8 cellular contexts compared by ENCODE assay signal in the genomic region with DNA sequence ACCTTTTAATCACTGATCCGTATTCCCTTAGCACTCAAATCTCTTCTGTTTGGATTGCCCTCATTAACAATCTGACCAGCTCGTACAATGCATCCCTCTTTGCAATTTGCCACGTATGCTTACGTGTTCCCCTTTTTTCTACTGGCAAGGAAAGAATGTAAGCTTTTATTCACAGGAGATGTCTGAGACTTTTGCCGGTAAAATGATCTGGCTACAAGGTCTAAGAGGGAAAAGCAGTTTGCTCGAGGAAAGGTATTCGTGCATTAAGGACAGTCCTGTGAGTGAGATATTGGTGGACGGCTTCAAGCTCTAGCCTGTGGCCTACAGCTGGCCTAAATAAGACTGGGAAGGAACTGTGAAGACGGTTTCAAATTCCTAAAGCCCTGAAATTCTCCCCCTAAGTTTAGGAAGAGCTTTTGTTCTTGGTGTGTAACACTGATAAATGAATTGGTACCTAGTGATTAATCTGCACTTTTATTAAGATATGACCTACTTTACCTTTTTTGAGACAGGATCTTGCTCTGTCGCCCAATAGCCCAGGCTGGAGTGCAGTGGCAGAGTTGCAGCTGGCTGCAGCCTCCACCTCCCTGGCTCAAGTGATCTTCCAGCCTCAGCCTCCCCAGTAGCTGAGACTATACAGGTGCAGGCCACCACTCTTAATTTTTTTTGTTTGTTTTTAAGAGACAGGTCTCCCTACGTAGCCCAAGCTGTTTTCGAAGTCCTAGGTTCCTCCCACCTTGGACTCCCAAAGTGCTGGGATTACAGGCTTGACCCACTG. TPM values are rescaled to one million over a fixed set of nuclear protein-coding genes. Genes with fewer than 3 reads are reported as not detected.
DNase-seq lines count a peak whose midpoint lies in the region; ATAC-seq and TF ChIP-seq lines count a peak whose summit lies in the region.

No MANE protein-coding gene starts in this region.

- H3K4me3 Mint-ChIP-seq in naive thymus-derived CD8-positive, alpha-beta T cell: peak overlapping the region; percentile 84 to 100 (median 96)

- H3K9me3 ChIP-seq in OCI-LY7 (ENCODE audit: low read length) (no peaks in the 10 kb centered on the region), duodenal mucosa (ENCODE audit: control insufficient read depth in 1 of 2, low read length in 2 of 2) (no peaks in the 10 kb centered on the region)

- peaks cover 20% of the 10 kb centered on the region for H4K20me1 ChIP-seq in OCI-LY7 (ENCODE audit: insufficient read depth, low read length)

- peaks cover 0 to 3% (median 0%) of the 10 kb centered on the region in 5 donors for H3K27me3 Mint-ChIP-seq in naive thymus-derived CD8-positive, alpha-beta T cell

- intact Hi-C loops in OCI-LY7 (cut with micrococcal nuclease; ENCODE audit: unreplicated experiment): loop anchor here (1.0 kb wide), 1 partner anchor 40 kb away; a partner anchor contains a TSS

- no peak for ATAC-seq in naive thymus-derived CD8-positive, alpha-beta T cell
- ATAC-seq in HG02973 (IDR thresholded peaks at IDR 0.05; ENCODE audit: unreplicated experiment) (no peak), GM18867 (IDR thresholded peaks at IDR 0.05; ENCODE audit: unreplicated experiment) (no peak)

- DNase-seq in SKM-1 treated with dmso at 0.1 percent for 144 hours (lab: John Stamatoyannopoulos, UW; ENCODE audit: unreplicated experiment) (peak; percentile 3), SKM-1 (lab: John Stamatoyannopoulos, UW; ENCODE audit: unreplicated experiment) (no peak), OCI-LY7 (ENCODE audit: low spot score) (peak; percentile 37), midbrain (lab: John Stamatoyannopoulos, UW) (no peak)
- peak in 1 of 10 donors; percentile 6 for DNase-seq in naive thymus-derived CD8-positive, alpha-beta T cell

- H3K27ac Mint-ChIP-seq in naive thymus-derived CD8-positive, alpha-beta T cell: peak overlapping the region; percentile 96 to 100 (median 98)

- peak overlapping the region; percentile 78 for H3K27ac ChIP-seq in OCI-LY7 (ENCODE audit: low read depth, low read length, poor library complexity, severe bottlenecking)
- H3K27ac ChIP-seq in duodenal mucosa (ENCODE audit: low read depth, low read length): peak overlapping the region; percentile 94

- peaks cover 23 to 72% (median 71%) of the 10 kb centered on the region in 4 donors for H3K4me1 Mint-ChIP-seq in naive thymus-derived CD8-positive, alpha-beta T cell

- no peaks in the 10 kb centered on the region for H3K9me2 ChIP-seq in OCI-LY7 (ENCODE audit: insufficient read depth, low read length)

- H3K27me3 ChIP-seq in duodenal mucosa (ENCODE audit: control insufficient read depth in 1 of 2, insufficient read depth in 2 of 2, low read length in 2 of 2): no peaks in the 10 kb centered on the region

- peaks cover 90% of the 10 kb centered on the region for H3K79me2 ChIP-seq in OCI-LY7 (ENCODE audit: insufficient read depth, low read depth, low read length)

- peak overlapping the region; percentile 90 for H3K4me2 ChIP-seq in OCI-LY7 (ENCODE audit: low read length)

- peaks cover 46% of the 10 kb centered on the region for H3K4me1 ChIP-seq in OCI-LY7 (ENCODE audit: insufficient read depth, low read length, poor library complexity, severe bottlenecking)
- H3K4me1 ChIP-seq in duodenal mucosa (ENCODE audit: control insufficient read depth in 1 of 2, insufficient read depth in 2 of 2, low read length in 2 of 2): peaks cover 29 to 36% of the 10 kb centered on the region in 2 donors

- peaks cover 57% of the 10 kb centered on the region for H3K36me3 ChIP-seq in OCI-LY7 (ENCODE audit: insufficient read depth, low read length)
- H3K36me3 ChIP-seq in duodenal mucosa (ENCODE audit: control insufficient read depth in 1 of 2, insufficient read depth in 2 of 2, low read length in 2 of 2): peaks cover 0 to 3% of the 10 kb centered on the region in 2 donors

- peak overlapping the region; percentile 92 for H3K4me3 ChIP-seq in OCI-LY7 (ENCODE audit: low read depth, low read length, poor library complexity, severe bottlenecking)
- H3K4me3 ChIP-seq in duodenal mucosa (ENCODE audit: low read depth in 1 of 2, low read length in 2 of 2): peak overlapping the region; percentile 79 to 90

- no peak for TF ChIP-seq CTCF in OCI-LY7 (conservative IDR thresholded peaks at IDR 0.05; ENCODE audit: low read length)

- POLR2A ChIA-PET in OCI-LY7 (lab: Charles Lee): interaction anchor here (0.5 to 0.9 kb wide), 3 partner anchors 9 to 42 kb away, joined by 3 read pairs; no protein-coding TSS in a partner anchor
- POLR2A ChIA-PET in naive thymus-derived CD8-positive, alpha-beta T cell (lab: Charles Lee): interaction anchor here (0.6 to 1.6 kb wide), 7 partner anchors 9 to 386 kb away, joined by 3 to 7 read pairs (median 3); a partner anchor contains a TSS

- H2AFZ ChIP-seq in OCI-LY7 (ENCODE audit: low read length): peak overlapping the region; percentile 20; the same call in 1 of the 2 replicates

- no peaks in the 10 kb centered on the region for H3K9me3 Mint-ChIP-seq in naive thymus-derived CD8-positive, alpha-beta T cell

- peak overlapping the region; percentile 96 for H3K9ac ChIP-seq in duodenal mucosa (ENCODE audit: low read depth in 1 of 2, low read length in 2 of 2)

- CTCF ChIA-PET in OCI-LY7 (lab: Charles Lee; ENCODE audit: unreplicated experiment): no interaction called here

- TSS peak; percentile 82 for BruUV-seq in OCI-LY7 (replicated peaks; lab: Mats Ljungman, UMichigan)

- H3K36me3 Mint-ChIP-seq in naive thymus-derived CD8-positive, alpha-beta T cell: peaks cover 0 to 21% (median 0%) of the 10 kb centered on the region in 3 donors

RNA-seq across cellular contexts. Expression of a gene that starts 0.9 kb away (rescaled TPM):
- total RNA-seq in OCI-LY7 (2014; rRNA removed; shearing (Covaris generic)): 92.9 and 121 TPM in 2 replicates
- total RNA-seq in OCI-LY7 (2022): 126 and 150 TPM in 2 replicates
- 100 to 1,000 TPM; 147 to 156 TPM for total RNA-seq in naive thymus-derived CD8-positive, alpha-beta T cell
- polyA plus RNA-seq in naive thymus-derived CD8-positive, alpha-beta T cell: 10 to 100 TPM; 10.2 to 23.0 (median 17.0) TPM

RNA-seq across cellular contexts. Expression of a gene that starts 40.4 kb away (rescaled TPM):
- 35.2 and 41.3 TPM in 2 replicates for total RNA-seq in OCI-LY7 (2014; rRNA removed; shearing (Covaris generic))
- 50.1 and 51.1 TPM in 2 replicates for total RNA-seq in OCI-LY7 (2022)
- 10 to 100 TPM; 37.9 to 38.9 TPM for total RNA-seq in naive thymus-derived CD8-positive, alpha-beta T cell
- polyA plus RNA-seq in naive thymus-derived CD8-positive, alpha-beta T cell: 10 to 100 TPM; 16.1 to 22.4 (median 21.0) TPM

RNA-seq across cellular contexts. Expression of a gene that starts 40.6 kb away (rescaled TPM):
- total RNA-seq in OCI-LY7 (2014; rRNA removed; shearing (Covaris generic)): 60.0 and 67.6 TPM in 2 replicates
- total RNA-seq in OCI-LY7 (2022): 45.8 and 66.0 TPM in 2 replicates
- 10 to 100 TPM; 27.6 to 38.0 TPM for total RNA-seq in naive thymus-derived CD8-positive, alpha-beta T cell
- polyA plus RNA-seq in naive thymus-derived CD8-positive, alpha-beta T cell: 10 to 100 TPM; 24.7 to 37.4 (median 34.7) TPM

Comparison
In these comparisons a context has a peak if more than half of its experiments do, and no peak if none do; other contexts are left out.
1. DNase-seq: peak in SKM-1 treated with dmso at 0.1 percent for 144 hours (single experiment) and OCI-LY7 (single experiment); none in SKM-1 (single experiment) and midbrain (single experiment).